ENCODE assay signal across 18 cellular contexts in the genomic region with DNA sequence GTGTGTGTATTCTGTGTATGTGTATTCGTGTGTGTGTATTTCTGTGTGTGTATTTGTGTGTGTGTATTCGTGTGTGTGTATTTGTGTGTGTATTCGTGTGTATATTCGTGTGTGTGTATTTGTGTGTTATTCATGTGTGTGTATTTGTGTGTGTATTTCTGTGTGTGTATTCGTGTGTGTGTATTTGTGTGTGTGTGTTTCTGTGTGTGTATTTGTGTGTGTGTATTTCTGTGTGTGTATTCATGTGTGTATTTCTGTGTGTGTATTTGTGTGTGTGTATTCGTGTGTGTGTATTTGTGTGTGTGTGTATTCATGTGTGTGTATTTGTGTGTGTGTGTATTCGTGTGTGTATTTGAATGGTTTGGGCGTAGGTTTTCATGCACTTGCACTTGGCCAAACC.
"Had no signal": no experiment of that assay in that cellular context is flagged by ENCODE, and none has a peak within 500 bp of the region (broad histone marks: within the 10 kb centered on the region; RNA-seq: fewer than 3 reads in every experiment).

No MANE protein-coding gene starts in this region.

- H3K4me3 Mint-ChIP-seq: dendritic cell treated with granulocyte-macrophage colony-stimulating factor and Interleukin-4, amounts not matched to agents 40 ng/mL and 50 ng/mL, for 4 days; effector memory CD8-positive, alpha-beta T cell; natural killer cell treated with Interleukin-12 subunit alpha and Interleukin-12 subunit beta and Interleukin-15 and Interleukin-18, amount 100 ng/mL, for 72 hours; neural progenitor cell had no signal

- H3K4me1 ChIP-seq: pancreas had no signal

- H3K4me2 ChIP-seq: hepatocyte, neural progenitor cell, smooth muscle cell had no signal

- H3K36me3 Mint-ChIP-seq: natural killer cell treated with Interleukin-12 subunit alpha and Interleukin-12 subunit beta and Interleukin-15 and Interleukin-18, amount 100 ng/mL, for 72 hours; neural progenitor cell had no signal

- FAIRE-seq: pancreas had no signal

- H3K27ac Mint-ChIP-seq: dendritic cell treated with granulocyte-macrophage colony-stimulating factor and Interleukin-4, amounts not matched to agents 40 ng/mL and 50 ng/mL, for 4 days; effector memory CD8-positive, alpha-beta T cell; natural killer cell treated with Interleukin-12 subunit alpha and Interleukin-12 subunit beta and Interleukin-15 and Interleukin-18, amount 100 ng/mL, for 72 hours; neural progenitor cell; progenitor cell of endocrine pancreas had no signal

- H3K27me3 ChIP-seq: esophagus squamous epithelium, hepatocyte, neural progenitor cell, pancreas had no signal

- H3K27me3 Mint-ChIP-seq: dendritic cell treated with granulocyte-macrophage colony-stimulating factor and Interleukin-4, amounts not matched to agents 40 ng/mL and 50 ng/mL, for 4 days; effector memory CD8-positive, alpha-beta T cell; natural killer cell treated with Interleukin-12 subunit alpha and Interleukin-12 subunit beta and Interleukin-15 and Interleukin-18, amount 100 ng/mL, for 72 hours had no signal

- H3K27ac ChIP-seq: hepatocyte, neural progenitor cell, pancreas had no signal

- H3K9me3 Mint-ChIP-seq: effector memory CD8-positive, alpha-beta T cell had no signal

- H3K79me2 ChIP-seq: hepatocyte had no signal

- ATAC-seq: effector memory CD8-positive, alpha-beta T cell; left colon; mucosa of descending colon; natural killer cell treated with Interleukin-12 subunit alpha and Interleukin-12 subunit beta and Interleukin-15 and Interleukin-18, amount 100 ng/mL, for 72 hours; pancreas; right cardiac atrium had no signal

- DNase-seq: effector memory CD8-positive, alpha-beta T cell; esophagus squamous epithelium; foreskin fibroblast; head of caudate nucleus; left colon; mucosa of descending colon; nucleus accumbens; pancreas; right cardiac atrium; stimulated activated CD4-positive, alpha-beta T cell treated with anti-CD3 and anti-CD28 coated beads, Interleukin-2, amount 100 ng/mL, for 48 hours; stimulated activated naive CD4-positive, alpha-beta T cell treated with Interleukin-2 at 50 U/mL for 16 hours; trophoblast cell had no signal

- H3K9ac ChIP-seq: neural progenitor cell had no signal

- H3K9me3 ChIP-seq: esophagus squamous epithelium, mucosa of descending colon, pancreas had no signal

- H2AFZ ChIP-seq: hepatocyte, neural progenitor cell had no signal

- H3K4me3 ChIP-seq: esophagus squamous epithelium, hepatocyte, mucosa of descending colon, neural progenitor cell, pancreas, smooth muscle cell had no signal

- H3K36me3 ChIP-seq: esophagus squamous epithelium, neural progenitor cell, pancreas had no signal
